Comparison of ENCODE assay signal across 16 cellular contexts in the genomic region with DNA sequence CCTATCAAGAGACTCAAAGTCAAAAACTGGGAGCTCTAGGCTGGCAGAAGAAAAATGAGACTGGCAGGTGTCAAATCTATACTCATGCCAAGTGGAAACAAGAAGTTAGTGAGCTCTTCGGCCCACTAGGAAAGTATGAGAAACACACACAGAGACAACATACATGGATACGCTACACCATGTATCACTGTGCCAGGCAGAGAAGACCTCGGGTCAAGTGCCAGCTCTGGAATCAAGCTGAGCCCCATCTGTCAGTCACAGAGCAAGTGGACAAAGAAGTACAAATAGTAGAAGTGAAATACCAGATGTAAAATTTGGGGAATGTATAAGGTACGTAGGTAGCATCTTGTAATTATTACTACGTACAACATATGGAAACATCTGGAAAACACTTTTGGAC.
"Had no signal": no experiment of that assay in that cellular context is flagged by ENCODE, and none has a peak within 500 bp of the region (broad histone marks: within the 10 kb centered on the region; RNA-seq: fewer than 3 reads in every experiment).

No MANE protein-coding gene starts in this region.

- H3K27me3 ChIP-seq: heart left ventricle, right atrium auricular region, sigmoid colon, testis, tibial nerve, upper lobe of right lung, vagina had no signal

- H3K27ac ChIP-seq: coronary artery, heart left ventricle, right atrium auricular region, sigmoid colon, skin epidermis, testis, tibial nerve, upper lobe of right lung, vagina had no signal

- H3K4me3 ChIP-seq: coronary artery, heart left ventricle, right atrium auricular region, sigmoid colon, skin epidermis, testis, tibial nerve, upper lobe of right lung, vagina had no signal

- H3K4me1 ChIP-seq: tibial nerve, upper lobe of right lung, vagina had no signal

- H3K36me3 ChIP-seq: right atrium auricular region, tibial nerve, upper lobe of right lung, vagina had no signal

- H3K9me3 ChIP-seq: heart left ventricle, right atrium auricular region, sigmoid colon, testis, tibial nerve, upper lobe of right lung, vagina had no signal

- H3K27ac Mint-ChIP-seq: naive thymus-derived CD4-positive, alpha-beta T cell; nephron progenitor cell had no signal

- H3K4me1 Mint-ChIP-seq: naive thymus-derived CD4-positive, alpha-beta T cell had no signal

- H3K9me3 Mint-ChIP-seq: nephron progenitor cell had no signal

- H3K36me3 Mint-ChIP-seq: naive thymus-derived CD4-positive, alpha-beta T cell had no signal

- H3K4me3 Mint-ChIP-seq: naive thymus-derived CD4-positive, alpha-beta T cell; nephron progenitor cell had no signal

- ATAC-seq: heart left ventricle; naive thymus-derived CD4-positive, alpha-beta T cell; upper lobe of right lung had no signal

- DNase-seq: effector CD8-positive, alpha-beta T cell; foreskin melanocyte; heart left ventricle; mesendoderm; naive thymus-derived CD4-positive, alpha-beta T cell; nephron progenitor cell; sigmoid colon; stimulated activated CD4-positive, alpha-beta T cell treated with anti-CD3 and anti-CD28 coated beads, Interleukin-2, amount 100 ng/mL, for 24 hours; stimulated activated naive CD4-positive, alpha-beta T cell treated with Interleukin-2 at 50 U/mL for 16 hours; testis; upper lobe of right lung had no signal
